ENCODE assay signal across 1 cellular context in the genomic region with DNA sequence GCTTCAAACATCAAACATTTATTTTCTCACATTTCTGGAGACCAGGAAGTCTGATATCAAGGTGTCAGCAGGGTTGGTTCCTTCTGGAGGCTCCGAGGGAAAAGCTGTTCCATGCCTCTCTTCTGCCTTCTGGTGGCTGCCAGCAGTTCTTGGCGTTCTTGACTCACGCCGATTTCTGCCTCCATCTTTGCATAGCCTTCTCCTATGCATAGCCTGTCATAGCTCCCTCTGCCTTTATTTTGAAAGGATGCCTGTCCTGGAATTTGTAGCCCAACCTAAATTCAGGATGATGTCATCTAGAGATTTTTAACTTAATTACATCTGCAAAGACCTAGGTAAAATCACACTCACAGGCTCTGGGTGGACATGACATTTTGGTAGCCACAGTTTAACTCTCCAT.
TF ChIP-seq lines count a peak whose summit lies in the region.

No MANE protein-coding gene starts in this region.

TF ChIP-seq in SK-N-SH, 30 proteins besides CTCF, POLR2A, EP300 and RAD21 (continued from another document):
- TF ChIP-seq, protein P1, sequence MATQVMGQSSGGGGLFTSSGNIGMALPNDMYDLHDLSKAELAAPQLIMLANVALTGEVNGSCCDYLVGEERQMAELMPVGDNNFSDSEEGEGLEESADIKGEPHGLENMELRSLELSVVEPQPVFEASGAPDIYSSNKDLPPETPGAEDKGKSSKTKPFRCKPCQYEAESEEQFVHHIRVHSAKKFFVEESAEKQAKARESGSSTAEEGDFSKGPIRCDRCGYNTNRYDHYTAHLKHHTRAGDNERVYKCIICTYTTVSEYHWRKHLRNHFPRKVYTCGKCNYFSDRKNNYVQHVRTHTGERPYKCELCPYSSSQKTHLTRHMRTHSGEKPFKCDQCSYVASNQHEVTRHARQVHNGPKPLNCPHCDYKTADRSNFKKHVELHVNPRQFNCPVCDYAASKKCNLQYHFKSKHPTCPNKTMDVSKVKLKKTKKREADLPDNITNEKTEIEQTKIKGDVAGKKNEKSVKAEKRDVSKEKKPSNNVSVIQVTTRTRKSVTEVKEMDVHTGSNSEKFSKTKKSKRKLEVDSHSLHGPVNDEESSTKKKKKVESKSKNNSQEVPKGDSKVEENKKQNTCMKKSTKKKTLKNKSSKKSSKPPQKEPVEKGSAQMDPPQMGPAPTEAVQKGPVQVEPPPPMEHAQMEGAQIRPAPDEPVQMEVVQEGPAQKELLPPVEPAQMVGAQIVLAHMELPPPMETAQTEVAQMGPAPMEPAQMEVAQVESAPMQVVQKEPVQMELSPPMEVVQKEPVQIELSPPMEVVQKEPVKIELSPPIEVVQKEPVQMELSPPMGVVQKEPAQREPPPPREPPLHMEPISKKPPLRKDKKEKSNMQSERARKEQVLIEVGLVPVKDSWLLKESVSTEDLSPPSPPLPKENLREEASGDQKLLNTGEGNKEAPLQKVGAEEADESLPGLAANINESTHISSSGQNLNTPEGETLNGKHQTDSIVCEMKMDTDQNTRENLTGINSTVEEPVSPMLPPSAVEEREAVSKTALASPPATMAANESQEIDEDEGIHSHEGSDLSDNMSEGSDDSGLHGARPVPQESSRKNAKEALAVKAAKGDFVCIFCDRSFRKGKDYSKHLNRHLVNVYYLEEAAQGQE (IDR thresholded peaks at IDR 0.05; ENCODE audit: low read depth, low read length) = no peak
TF ChIP-seq in SK-N-SH: peak in this region for 0.
